Comparison of ENCODE assay signal across 8 cellular contexts in genomic region chr20:49594143-49594928, GRCh38. TPM values are rescaled to one million over a fixed set of nuclear protein-coding genes. Genes with fewer than 3 reads are reported as not detected.
DNase-seq lines count a peak whose midpoint lies in the region; ATAC-seq and TF ChIP-seq lines count a peak whose summit lies in the region.

No MANE protein-coding gene starts in this region.

- peaks cover 19 to 25% of the 10 kb centered on the region in 2 donors for H3K9me3 Mint-ChIP-seq in activated naive CD4-positive, alpha-beta T cell treated with anti-CD3 and anti-CD28 coated beads, Interleukin-2, amount 50 U/mL, for 72 hours

- TF ChIP-seq POLR2A in lower leg skin (IDR thresholded peaks at IDR 0.05) = no peak

- TF ChIP-seq CTCF in lower leg skin (IDR thresholded peaks at IDR 0.05) = no peak

- WGBS in lower leg skin, 2 donors = 42 to 46% methylated on average over 12 of the region's 12 CpGs

- peak overlapping the region; percentile 98 to 100 for H3K27ac Mint-ChIP-seq in activated naive CD4-positive, alpha-beta T cell treated with anti-CD3 and anti-CD28 coated beads, Interleukin-2, amount 50 U/mL, for 72 hours

- DNase-seq in AG08395 (ENCODE audit: low spot score) (peak; percentile 80), NCI-H2171 (lab: John Stamatoyannopoulos, UW) (peak; percentile 38), lower leg skin (ENCODE audit: low spot score in 2 of 2) (peak; percentile 69 to 92), inferior parietal cortex (ENCODE audit: extremely low spot score) (no peak)
- peak; percentile 70 to 85 for DNase-seq in activated naive CD4-positive, alpha-beta T cell treated with anti-CD3 and anti-CD28 coated beads, Interleukin-2, amount 50 U/mL, for 72 hours (ENCODE audit: low spot score in 2 of 2)
- DNase-seq in stimulated activated naive CD8-positive, alpha-beta T cell treated with anti-CD3 and anti-CD28 coated beads, Interleukin-15, Interleukin-2, amounts not matched to agents 100 U/mL and 50 U/mL, for 24 hours = peak; percentile 76

- intact Hi-C loops in lower leg skin (cut with DNase I; ENCODE audit: low total_unique reads) = no loop called here

- peaks cover 44 to 45% of the 10 kb centered on the region in 2 donors for H3K36me3 Mint-ChIP-seq in activated naive CD4-positive, alpha-beta T cell treated with anti-CD3 and anti-CD28 coated beads, Interleukin-2, amount 50 U/mL, for 72 hours

- no peak overlapping the region for H3K4me3 ChIP-seq in lower leg skin (ENCODE audit: low read depth, poor library complexity, severe bottlenecking)

- peak; percentile 63 to 71 for ATAC-seq in activated naive CD4-positive, alpha-beta T cell treated with anti-CD3 and anti-CD28 coated beads, Interleukin-2, amount 50 U/mL, for 72 hours
- peak; percentile 56 for ATAC-seq in stimulated activated naive CD8-positive, alpha-beta T cell treated with anti-CD3 and anti-CD28 coated beads, Interleukin-15, Interleukin-2, amounts not matched to agents 100 U/mL and 50 U/mL, for 24 hours
- ATAC-seq in HG03039 (IDR thresholded peaks at IDR 0.05; ENCODE audit: unreplicated experiment) = no peak
- ATAC-seq in GM21717 (IDR thresholded peaks at IDR 0.05; ENCODE audit: unreplicated experiment) = no peak

RNA-seq across cellular contexts. Expression of gene PTGIS, which starts 26.4 kb away (rescaled TPM):
- total RNA-seq in activated naive CD4-positive, alpha-beta T cell treated with anti-CD3 and anti-CD28 coated beads, Interleukin-2, amount 50 U/mL, for 72 hours = 1 to 10 TPM in 1 of 2 donors, under 1 TPM in 1; 0.60 to 1.0 TPM
- 10 to 100 TPM in 2 of 4 donors, 1 to 10 TPM in 2; 2.3 to 13.3 (median 9.1) TPM for total RNA-seq in lower leg skin

Comparison
In these comparisons a context has a peak if more than half of its experiments do, and no peak if none do; other contexts are left out.
1. ATAC-seq: peak in activated naive CD4-positive, alpha-beta T cell treated with anti-CD3 and anti-CD28 coated beads, Interleukin-2, amount 50 U/mL, for 72 hours (2 of 2) and stimulated activated naive CD8-positive, alpha-beta T cell treated with anti-CD3 and anti-CD28 coated beads, Interleukin-15, Interleukin-2, amounts not matched to agents 100 U/mL and 50 U/mL, for 24 hours (single experiment); none in HG03039 (single experiment) and GM21717 (single experiment).